In the genomic region with DNA sequence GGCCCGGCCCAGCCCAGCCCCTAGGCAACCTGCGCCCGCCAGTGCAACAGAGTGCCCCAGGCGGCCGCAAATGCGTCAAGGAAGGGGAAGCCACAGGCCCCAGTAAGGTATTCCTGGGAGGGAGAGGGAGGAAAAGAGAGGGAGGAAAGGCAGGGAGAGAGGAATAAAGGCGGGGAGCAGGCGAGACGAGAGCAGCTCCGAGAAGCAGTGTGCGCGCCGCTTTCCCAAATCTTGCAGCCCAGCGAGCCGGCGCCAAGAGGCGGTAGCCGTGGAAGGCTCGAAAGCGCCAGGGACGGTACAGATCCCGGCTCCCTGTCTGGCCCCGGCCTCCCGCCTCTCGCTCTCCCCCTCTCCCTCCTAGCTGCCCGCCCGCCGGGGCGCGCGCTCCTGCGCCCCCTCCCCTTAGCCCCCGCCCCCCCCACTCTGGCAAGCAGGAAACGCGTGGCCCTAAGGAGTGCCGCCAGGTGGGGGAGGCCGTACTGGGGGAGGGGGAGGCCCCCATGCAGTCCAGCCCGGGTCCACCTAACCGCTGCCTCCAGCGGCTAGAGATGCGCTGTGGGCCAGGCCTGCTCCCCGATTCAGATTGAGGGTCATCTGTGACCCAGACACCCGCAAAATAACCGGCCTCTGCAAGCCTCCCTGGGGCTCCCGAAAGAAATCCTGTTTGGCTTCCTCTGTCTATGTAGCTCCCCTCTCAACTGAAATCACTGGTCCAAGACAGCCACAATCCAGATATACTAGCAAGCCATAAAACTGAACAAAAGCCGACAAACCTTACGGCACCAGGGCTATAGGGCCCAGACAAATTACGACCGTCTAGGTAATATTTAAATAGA, we compare ENCODE assay signal across 10 cellular contexts. TPM values are rescaled to one million over a fixed set of nuclear protein-coding genes. Genes with fewer than 3 reads are reported as not detected.
DNase-seq lines count a peak whose midpoint lies in the region; ATAC-seq, FAIRE-seq and TF ChIP-seq lines count a peak whose summit lies in the region.
"Had no signal": no experiment of that assay in that cellular context is flagged by ENCODE, and none has a peak within 500 bp of the region (broad histone marks: within the 10 kb centered on the region; RNA-seq: fewer than 3 reads in every experiment).

No MANE protein-coding gene starts in this region.

- POLR2A ChIA-PET in Caco-2 (lab: Charles Lee), result interaction anchor here (0.6 kb wide), 1 partner anchor 191 kb away, joined by 7 read pairs; no protein-coding TSS in a partner anchor

- no peak for TF ChIP-seq POLR2A in breast epithelium (IDR thresholded peaks at IDR 0.05)

- peak overlapping the region; percentile 43 for H3K4me3 ChIP-seq in Caco-2 (ENCODE audit: low read depth, low read length)
- peak overlapping the region; percentile 50 to 76 (median 63) for H3K4me3 ChIP-seq in breast epithelium
- no peak overlapping the region for H3K4me3 ChIP-seq in MM.1S (ENCODE audit: low read length)
- H3K4me3 ChIP-seq: dorsolateral prefrontal cortex, SK-N-MC had no signal

- H3K4me3 Mint-ChIP-seq in Caco-2 (ENCODE audit: unreplicated experiment), result peak overlapping the region; percentile 90
- H3K4me3 Mint-ChIP-seq in nephron progenitor cell, result peak overlapping the region; percentile 97

- no peaks in the 10 kb centered on the region for H3K9me3 ChIP-seq in Caco-2
- H3K9me3 ChIP-seq in breast epithelium, result no peaks in the 10 kb centered on the region
- no peaks in the 10 kb centered on the region for H3K9me3 ChIP-seq in MM.1S (replicated peaks; ENCODE audit: insufficient read depth, low read length)

- H3F3A ChIP-seq in MM.1S (ENCODE audit: insufficient read depth, low read length), result peaks cover 12% of the 10 kb centered on the region

- no peaks in the 10 kb centered on the region for H3K36me3 ChIP-seq in Caco-2 (ENCODE audit: control insufficient read depth, insufficient read depth, low read length)
- H3K36me3 ChIP-seq in breast epithelium, result no peaks in the 10 kb centered on the region
- H3K36me3 ChIP-seq in MM.1S (replicated peaks; ENCODE audit: insufficient read depth, low read length), result no peaks in the 10 kb centered on the region

- no peak for ATAC-seq in GM18498 (IDR thresholded peaks at IDR 0.05; ENCODE audit: unreplicated experiment)

- H3K27me3 ChIP-seq in Caco-2 (replicated peaks; ENCODE audit: control insufficient read depth, insufficient read depth, low read length) (peaks cover 2% of the 10 kb centered on the region), breast epithelium (peaks cover 4 to 75% of the 10 kb centered on the region in 2 donors), MM.1S (replicated peaks; ENCODE audit: insufficient read depth, low read length) (peaks cover 97% of the 10 kb centered on the region)

- no TSS peak for BruUV-seq in Caco-2 (replicated peaks; lab: Mats Ljungman, UMichigan)

- peaks cover 16% of the 10 kb centered on the region for H3K36me3 Mint-ChIP-seq in Caco-2 (ENCODE audit: insufficient read depth, unreplicated experiment)
- peaks cover 56% of the 10 kb centered on the region for H3K36me3 Mint-ChIP-seq in nephron progenitor cell (ENCODE audit: low read depth)

- H3K4me1 ChIP-seq in Caco-2 (peaks cover 12% of the 10 kb centered on the region), breast epithelium (no peaks in the 10 kb centered on the region), MM.1S (ENCODE audit: low read length) (peaks cover 9% of the 10 kb centered on the region)

- H3K27ac ChIP-seq in breast epithelium (peak overlapping the region; percentile 82 to 89), MM.1S (ENCODE audit: low read length) (no peak overlapping the region)
- H3K27ac ChIP-seq: dorsolateral prefrontal cortex, SK-N-MC had no signal

- no peak overlapping the region for H2AFZ ChIP-seq in MM.1S (ENCODE audit: low read length)

- H3K9me3 Mint-ChIP-seq in Caco-2 (ENCODE audit: unreplicated experiment), result no peaks in the 10 kb centered on the region
- H3K9me3 Mint-ChIP-seq in nephron progenitor cell, result no peaks in the 10 kb centered on the region

- DNase-seq in Caco-2 (peak in 1 of 2 experiments; percentile 51), HTR-8/SVneo (ENCODE audit: insufficient read length, low spot score) (no peak), breast epithelium (ENCODE audit: low spot score in 2 of 2) (peak in 1 of 2 donors; percentile 49), nephron progenitor cell (peak; percentile 63), MM.1S (no peak), urothelium cell line (ENCODE audit: low spot score) (no peak)
- no peak for DNase-seq in stimulated activated CD4-positive, alpha-beta T cell treated with anti-CD3 and anti-CD28 coated beads, Interleukin-2, amount 100 ng/mL, for 48 hours

- CTCF ChIA-PET in Caco-2 (lab: Charles Lee), result interaction anchor here (1.4 to 2.8 kb wide), 2 partner anchors 9 to 10 kb away, joined by 7 to 12 read pairs; no protein-coding TSS in a partner anchor

- H3K27me3 Mint-ChIP-seq in Caco-2 (ENCODE audit: insufficient read depth, unreplicated experiment), result no peaks in the 10 kb centered on the region
- H3K27me3 Mint-ChIP-seq in nephron progenitor cell (ENCODE audit: low read depth, poor library complexity), result peaks cover 21% of the 10 kb centered on the region

- H3K4me2 ChIP-seq in MM.1S (ENCODE audit: low read depth, low read length), result no peak overlapping the region

- H4K20me1 ChIP-seq in MM.1S (ENCODE audit: insufficient read depth, low read length), result no peaks in the 10 kb centered on the region

- intact Hi-C loops in Caco-2 (cut with micrococcal nuclease; ENCODE audit: unreplicated experiment), result loop anchor here (10.0 kb wide), 1 partner anchor 965 kb away; a partner anchor contains a TSS
- intact Hi-C loops in breast epithelium (cut with DNase I; ENCODE audit: low total_unique reads), result loop anchor here (10.0 kb wide), 1 partner anchor 1315 kb away; no protein-coding TSS in a partner anchor

- H3K27ac Mint-ChIP-seq in Caco-2 (ENCODE audit: unreplicated experiment), result no peak overlapping the region
- H3K27ac Mint-ChIP-seq in nephron progenitor cell, result peak overlapping the region; percentile 100

- no peaks in the 10 kb centered on the region for H3K9me2 ChIP-seq in MM.1S (replicated peaks; ENCODE audit: insufficient read depth, low read length)

- no peak for TF ChIP-seq CTCF in Caco-2 (IDR thresholded peaks at IDR 0.05; ENCODE audit: insufficient read depth in 1 of 2, low read depth in 1 of 2, low read length in 1 of 2, severe bottlenecking in 1 of 2, unreplicated experiment in 1 of 2)
- TF ChIP-seq CTCF in breast epithelium (IDR thresholded peaks at IDR 0.05), result no peak
- no peak for TF ChIP-seq CTCF in nephron progenitor cell (IDR thresholded peaks at IDR 0.05)
- no peak for TF ChIP-seq CTCF in MM.1S (IDR thresholded peaks at IDR 0.05; ENCODE audit: low read length)

- peak; percentile 16 for FAIRE-seq in HTR-8/SVneo (lab: Jason Lieb, UNC)
- no peak for FAIRE-seq in urothelium cell line (lab: Jason Lieb, UNC)

- peaks cover 11% of the 10 kb centered on the region for H3K4me1 Mint-ChIP-seq in Caco-2 (ENCODE audit: low read depth, unreplicated experiment)
- H3K4me1 Mint-ChIP-seq in nephron progenitor cell, result peaks cover 42% of the 10 kb centered on the region

- H3K79me2 ChIP-seq in MM.1S (ENCODE audit: low read length), result no peaks in the 10 kb centered on the region

- no peak overlapping the region for H3K9ac ChIP-seq in MM.1S (ENCODE audit: low read length)

RNA-seq across cellular contexts. Expression of a gene that starts 4.2 kb away (rescaled TPM):
- total RNA-seq in Caco-2 (2022) (7.8 and 9.5 TPM in 2 replicates), breast epithelium (10 to 100 TPM in 1 of 3 donors, 1 to 10 TPM in 2; 2.3 to 21.1 (median 5.2) TPM)

RNA-seq across cellular contexts. Expression of a gene that starts 4.5 kb away (rescaled TPM):
- total RNA-seq in Caco-2 (2022) (14.4 and 16.7 TPM in 2 replicates), breast epithelium (10 to 100 TPM in 1 of 3 donors, 1 to 10 TPM in 2; 7.5 to 18.4 (median 9.0) TPM)
- total RNA-seq: dorsolateral prefrontal cortex had no signal

RNA-seq across cellular contexts. Expression of a gene that starts 13.4 kb away (rescaled TPM):
- 19.7 and 19.9 TPM in 2 replicates for total RNA-seq in Caco-2 (2022)
- 1 to 10 TPM; 4.6 to 8.8 (median 6.2) TPM for total RNA-seq in breast epithelium
- total RNA-seq: dorsolateral prefrontal cortex had no signal

RNA-seq across cellular contexts. Expression of a gene that starts 15.2 kb away (rescaled TPM):
- total RNA-seq in Caco-2 (2022) (0.53 and 0.73 TPM in 2 replicates), breast epithelium (1 to 10 TPM in 1 of 3 donors, not detected in 2; 1.9 TPM)
- total RNA-seq: dorsolateral prefrontal cortex had no signal

RNA-seq across cellular contexts. Expression of a gene that starts 17.5 kb away (rescaled TPM):
- 19.9 and 22.6 TPM in 2 replicates for total RNA-seq in Caco-2 (2022)
- total RNA-seq in breast epithelium, result 1 to 10 TPM; 4.5 to 6.4 (median 4.6) TPM
